19 cellular contexts compared by ENCODE assay signal in genomic region chr12:115960-116915, GRCh38. TPM values are rescaled to one million over a fixed set of nuclear protein-coding genes. Genes with fewer than 3 reads are reported as not detected.
DNase-seq lines count a peak whose midpoint lies in the region; ATAC-seq and TF ChIP-seq lines count a peak whose summit lies in the region.
"Had no signal": no experiment of that assay in that cellular context is flagged by ENCODE, and none has a peak within 500 bp of the region (broad histone marks: within the 10 kb centered on the region; RNA-seq: fewer than 3 reads in every experiment).

No MANE protein-coding gene starts in this region.

- intact Hi-C loops in aorta (cut with DNase I) (no loop called here), left ventricle myocardium superior (cut with micrococcal nuclease) (no loop called here)

- no peak overlapping the region for H3K9ac ChIP-seq in mesenchymal stem cell (ENCODE audit: low read length)
- H3K9ac ChIP-seq: BLaER1, GM23248 had no signal

- no peak overlapping the region for H3K4me2 ChIP-seq in mesenchymal stem cell (ENCODE audit: low read length, poor library complexity, severe bottlenecking)

- no peak overlapping the region for H3K4ac ChIP-seq in mesenchymal stem cell (ENCODE audit: low read depth in 1 of 2, low read length in 2 of 2)

- no peak overlapping the region for H2BK5ac ChIP-seq in mesenchymal stem cell (ENCODE audit: low read depth, low read length, poor library complexity, severe bottlenecking)

- H3K23ac ChIP-seq in mesenchymal stem cell (ENCODE audit: low read length in 2 of 2) = no peak overlapping the region

- H3K4me1 Mint-ChIP-seq in chondrocyte (ENCODE audit: low read depth) = no peaks in the 10 kb centered on the region
- H3K4me1 Mint-ChIP-seq: CD4-positive, alpha-beta memory T cell had no signal

- H3K4me1 ChIP-seq in mesenchymal stem cell (ENCODE audit: control insufficient read depth, insufficient read depth, low read depth, low read length) (no peaks in the 10 kb centered on the region), aorta (ENCODE audit: control insufficient read depth in 1 of 2, insufficient read depth in 2 of 2, low read length in 2 of 2) (no peaks in the 10 kb centered on the region)
- H3K4me1 ChIP-seq: HAP-1 had no signal

- H3K27ac Mint-ChIP-seq in chondrocyte (ENCODE audit: unreplicated experiment) = no peak overlapping the region
- H3K27ac Mint-ChIP-seq: CD14-positive monocyte; CD4-positive, alpha-beta memory T cell had no signal

- no peak overlapping the region for H3K18ac ChIP-seq in mesenchymal stem cell (ENCODE audit: low read depth in 1 of 2, low read length in 2 of 2)

- no peak overlapping the region for H2AK5ac ChIP-seq in mesenchymal stem cell (ENCODE audit: low read length, severe bottlenecking)

- no peak for ATAC-seq in aorta (ENCODE audit: low FRiP score)
- no peak for ATAC-seq in left ventricle myocardium superior
- ATAC-seq: GM12878, K562 had no signal

- H3K9me3 ChIP-seq in mesenchymal stem cell (ENCODE audit: control insufficient read depth, low read length) = no peaks in the 10 kb centered on the region
- no peaks in the 10 kb centered on the region for H3K9me3 ChIP-seq in aorta (ENCODE audit: control insufficient read depth, low read length)
- H3K9me3 ChIP-seq: BLaER1, HAP-1 had no signal

- H2BK12ac ChIP-seq in mesenchymal stem cell (ENCODE audit: low read length in 2 of 2) = no peak overlapping the region

- H3K27ac ChIP-seq in mesenchymal stem cell (ENCODE audit: low read length, poor library complexity, severe bottlenecking) = no peak overlapping the region
- no peak overlapping the region for H3K27ac ChIP-seq in aorta (ENCODE audit: low read depth in 1 of 2, low read length in 2 of 2)
- H3K27ac ChIP-seq in substantia nigra (ENCODE audit: low read depth, low read length, poor library complexity, severe bottlenecking) = no peak overlapping the region
- H3K27ac ChIP-seq: BLaER1, GM23248 had no signal

- peaks cover 51% of the 10 kb centered on the region for H3K27me3 Mint-ChIP-seq in chondrocyte (ENCODE audit: low read depth)

- no peaks in the 10 kb centered on the region for H3K27me3 ChIP-seq in H7 (ENCODE audit: control insufficient read depth, insufficient read depth, low read length)
- peaks cover 54 to 91% of the 10 kb centered on the region in 2 experiments for H3K27me3 ChIP-seq in mesenchymal stem cell (ENCODE audit: control insufficient read depth in 1 of 2, insufficient read depth in 1 of 2, low read length in 2 of 2)
- no peaks in the 10 kb centered on the region for H3K27me3 ChIP-seq in aorta (ENCODE audit: control insufficient read depth in 1 of 2, insufficient read depth in 2 of 2, low read length in 1 of 2)
- H3K27me3 ChIP-seq: BLaER1 had no signal

- DNase-seq in H7 = peak; percentile 59
- DNase-seq in chondrocyte (ENCODE audit: low spot score) = peak; percentile 60
- no peak for DNase-seq in mesenchymal stem cell
- DNase-seq in aorta = peak; percentile 20 to 36
- no peak for DNase-seq in substantia nigra (lab: John Stamatoyannopoulos, UW)
- DNase-seq in DMS153 treated with DMSO at 0.1 percent for 48 hours (lab: John Stamatoyannopoulos, UW; ENCODE audit: unreplicated experiment) = no peak
- DNase-seq in left ventricle myocardium superior = no peak
- DNase-seq: 8988T; CD4-positive, alpha-beta memory T cell; DMS153; DMS79 treated with DMSO at 0.1 percent for 48 hours; GM23248; IMR-90 had no signal

- 75% methylated on average over 19 of the region's 19 CpGs for WGBS in mesenchymal stem cell
- 73 to 77% methylated on average over 19 of the region's 19 CpGs for WGBS in aorta, 2 donors

- H2AFZ ChIP-seq in mesenchymal stem cell (ENCODE audit: low read depth, low read length) = no peak overlapping the region
- H2AFZ ChIP-seq: GM23248 had no signal

- no peaks in the 10 kb centered on the region for H3K9me3 Mint-ChIP-seq in chondrocyte (ENCODE audit: low read depth)
- H3K9me3 Mint-ChIP-seq: CD4-positive, alpha-beta memory T cell had no signal

- H3K4me3 Mint-ChIP-seq in chondrocyte (ENCODE audit: unreplicated experiment) = no peak overlapping the region
- H3K4me3 Mint-ChIP-seq: CD14-positive monocyte; CD4-positive, alpha-beta memory T cell had no signal

- H2BK15ac ChIP-seq in mesenchymal stem cell (ENCODE audit: low read depth, poor library complexity, severe bottlenecking) = peak overlapping the region; percentile 54

- no peaks in the 10 kb centered on the region for H3K79me1 ChIP-seq in mesenchymal stem cell (replicated peaks; ENCODE audit: low read length, poor library complexity, severe bottlenecking)

- H3K36me3 ChIP-seq in H7 (replicated peaks; ENCODE audit: control insufficient read depth, insufficient read depth, low read length) = no peaks in the 10 kb centered on the region
- no peaks in the 10 kb centered on the region for H3K36me3 ChIP-seq in mesenchymal stem cell (ENCODE audit: control insufficient read depth in 1 of 2, insufficient read depth in 2 of 2, low read depth in 1 of 2, low read length in 2 of 2)
- H3K36me3 ChIP-seq in aorta (ENCODE audit: control insufficient read depth in 1 of 2, insufficient read depth in 2 of 2, low read length in 1 of 2) = no peaks in the 10 kb centered on the region
- H3K36me3 ChIP-seq: BLaER1, HAP-1 had no signal

- H4K8ac ChIP-seq in mesenchymal stem cell (ENCODE audit: low read length) = no peak overlapping the region

- no peak overlapping the region for H3K14ac ChIP-seq in mesenchymal stem cell (ENCODE audit: low read length in 2 of 2)

- H3K36me3 Mint-ChIP-seq in chondrocyte (ENCODE audit: low read depth) = peaks cover 1% of the 10 kb centered on the region
- H3K36me3 Mint-ChIP-seq: CD14-positive monocyte; CD4-positive, alpha-beta memory T cell had no signal

- H3K4me3 ChIP-seq in H7 (ENCODE audit: insufficient read depth, low read depth, low read length) (no peak overlapping the region), mesenchymal stem cell (ENCODE audit: insufficient read depth in 1 of 2, low read depth in 1 of 2, low read length in 2 of 2) (no peak overlapping the region), aorta (ENCODE audit: low read length in 2 of 2) (no peak overlapping the region)
- H3K4me3 ChIP-seq: BLaER1, GM12878, GM23248, HAP-1, K562 had no signal

- TF ChIP-seq CTCF in chondrocyte (IDR thresholded peaks at IDR 0.05) = no peak

- H2BK120ac ChIP-seq in mesenchymal stem cell (ENCODE audit: low read depth, low read length) = no peak overlapping the region

- H4K91ac ChIP-seq in mesenchymal stem cell (ENCODE audit: low read length) = no peak overlapping the region

RNA-seq across cellular contexts. Expression of gene IQSEC3, which starts 49.7 kb away (rescaled TPM):
- 0.45 and 0.81 TPM in 2 replicates for total RNA-seq in H7 (2014; rRNA removed; shearing (Covaris generic))
- total RNA-seq in chondrocyte (0.41 TPM in 1 of 3 replicates, not detected in the others), aorta (1 to 10 TPM; 3.0 to 6.4 TPM), left ventricle myocardium superior (1.3 TPM)
- polyA plus RNA-seq in mesenchymal stem cell (2013, experiment 1 of 2) = 0.39 TPM
- 0.25 TPM for polyA plus RNA-seq in mesenchymal stem cell (2013, experiment 2 of 2)
- under 1 TPM in 1 of 2 donors, not detected in 1; 0.15 TPM for polyA plus RNA-seq in aorta
- total RNA-seq: A673, GM12878, GM23248, IMR-90 had no signal
- polyA plus RNA-seq: CD14-positive monocyte; CD4-positive, alpha-beta memory T cell; GM12878; GM23248 had no signal

Comparison
In these comparisons a context has a peak if more than half of its experiments do, and no peak if none do; other contexts are left out.
1. DNase-seq: peak in H7 (single experiment), chondrocyte (single experiment) and aorta (2 of 2); none in mesenchymal stem cell (single experiment), substantia nigra (0 of 49), DMS153 treated with DMSO at 0.1 percent for 48 hours (single experiment) and left ventricle myocardium superior (single experiment).